Comparison of ENCODE assay signal across 26 cellular contexts in the genomic region with DNA sequence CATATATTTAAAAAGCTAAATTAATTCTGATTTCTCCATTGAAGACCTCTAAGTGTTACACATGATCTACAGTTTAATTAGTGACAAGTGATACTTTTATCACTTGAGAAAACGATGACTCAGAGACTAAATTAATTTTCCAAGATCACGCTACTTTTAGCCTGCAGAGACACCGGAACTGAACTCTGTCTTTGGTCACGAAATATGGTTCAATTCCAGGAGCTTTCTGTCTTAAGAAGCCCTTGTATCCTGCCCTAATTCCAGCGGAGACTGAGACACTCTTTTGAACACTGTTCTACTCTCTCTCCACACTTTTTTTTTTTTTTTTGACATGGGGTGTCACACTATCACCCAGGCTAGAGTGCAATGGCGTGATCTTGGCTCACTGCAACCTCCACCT.
DNase-seq lines count a peak whose midpoint lies in the region; ATAC-seq, FAIRE-seq and TF ChIP-seq lines count a peak whose summit lies in the region.
"Had no signal": no experiment of that assay in that cellular context is flagged by ENCODE, and none has a peak within 500 bp of the region (broad histone marks: within the 10 kb centered on the region; RNA-seq: fewer than 3 reads in every experiment).

No MANE protein-coding gene starts in this region.

- BruUV-seq in endothelial cell of umbilical vein (replicated peaks; lab: Mats Ljungman, UMichigan) = no TSS peak

- CTCF ChIA-PET in T-cell (lab: Charles Lee) (no interaction called here), endothelial cell of umbilical vein (lab: Charles Lee) (interaction anchor here (1.4 to 3.0 kb wide), 2 partner anchors 123 to 147 kb away, joined by 3 to 11 read pairs; no protein-coding TSS in a partner anchor)

- H3K27ac ChIP-seq in left ventricle myocardium inferior (replicated peaks) = peak overlapping the region; percentile 76
- no peak overlapping the region for H3K27ac ChIP-seq in right atrium auricular region
- H3K27ac ChIP-seq in endothelial cell of umbilical vein (ENCODE audit: insufficient read depth, low read depth, low read length) = no peak overlapping the region
- H3K27ac ChIP-seq: gastroesophageal sphincter, parathyroid adenoma, sigmoid colon, thyroid gland had no signal

- POLR2A ChIA-PET in T-cell (lab: Charles Lee) (interaction anchor here in 1 of 2 donors (0.7 kb wide), 1 partner anchor 10 kb away, joined by 7 read pairs; no protein-coding TSS in a partner anchor), endothelial cell of umbilical vein (lab: Charles Lee) (no interaction called here)

- H2AFZ ChIP-seq in endothelial cell of umbilical vein (ENCODE audit: low read depth, low read length) = no peak overlapping the region
- H2AFZ ChIP-seq: parathyroid adenoma had no signal

- H3K4me3 Mint-ChIP-seq in T-cell (peak overlapping the region in 1 of 3 donors; percentile 63), osteocyte (ENCODE audit: unreplicated experiment) (no peak overlapping the region)
- H3K4me3 Mint-ChIP-seq: H9, WTC11 had no signal

- H3K27me3 Mint-ChIP-seq in T-cell (no peaks in the 10 kb centered on the region), osteocyte (ENCODE audit: unreplicated experiment) (no peaks in the 10 kb centered on the region)

- intact Hi-C loops in left ventricle myocardium inferior (cut with micrococcal nuclease) (no loop called here), endothelial cell of umbilical vein (cut with micrococcal nuclease) (no loop called here)

- H3K4me1 ChIP-seq in left ventricle myocardium inferior (peaks cover 96% of the 10 kb centered on the region), right atrium auricular region (peaks cover 0 to 68% of the 10 kb centered on the region in 2 donors), endothelial cell of umbilical vein (ENCODE audit: control insufficient read depth, extremely low read depth, insufficient read depth, low read length) (peaks cover 25% of the 10 kb centered on the region)
- H3K4me1 ChIP-seq: parathyroid adenoma had no signal

- H3K9me1 ChIP-seq in endothelial cell of umbilical vein (replicated peaks; ENCODE audit: control insufficient read depth, extremely low read depth, insufficient read depth, low read length) = no peaks in the 10 kb centered on the region

- no peak overlapping the region for H3K9ac ChIP-seq in endothelial cell of umbilical vein (replicated peaks; ENCODE audit: extremely low read depth, insufficient read depth, low read length)
- H3K9ac ChIP-seq: parathyroid adenoma had no signal

- H3K4me1 Mint-ChIP-seq in T-cell (peaks cover 60 to 78% (median 63%) of the 10 kb centered on the region in 3 donors), osteocyte (ENCODE audit: unreplicated experiment) (peaks cover 37% of the 10 kb centered on the region)

- H3K27ac Mint-ChIP-seq in T-cell (peak overlapping the region; percentile 94 to 95), osteocyte (ENCODE audit: unreplicated experiment) (no peak overlapping the region)

- H3K36me3 ChIP-seq in left ventricle myocardium inferior (peaks cover 28% of the 10 kb centered on the region), right atrium auricular region (peaks cover 32% of the 10 kb centered on the region), endothelial cell of umbilical vein (ENCODE audit: control insufficient read depth in 2 of 2, extremely low read depth in 1 of 2, insufficient read depth in 2 of 2, low read length in 2 of 2) (peaks cover 5 to 12% of the 10 kb centered on the region in 2 experiments)
- H3K36me3 ChIP-seq: thyroid gland had no signal

- DNase-seq in left ventricle myocardium inferior = no peak
- DNase-seq in right atrium auricular region (ENCODE audit: low spot score) = no peak
- DNase-seq in T-cell = no peak
- DNase-seq in endothelial cell of umbilical vein (ENCODE audit: low read depth, low spot score) = no peak
- no peak for DNase-seq in osteocyte (ENCODE audit: extremely low spot score, unreplicated experiment)
- DNase-seq in NCI-H82 treated with DMSO at 0.1 percent for 48 hours (lab: John Stamatoyannopoulos, UW; ENCODE audit: unreplicated experiment) = no peak
- DNase-seq: activated effector memory CD4-positive, alpha-beta T cell treated with Interleukin-2 at 50 U/mL for 16 hours; aorta; caudate nucleus; DND-41; H9; mammary epithelial cell; NCI-H146; NCI-H2171; NCI-H69; OCI-M1; SIG-M5; sigmoid colon; stimulated activated naive CD4-positive, alpha-beta T cell; T-helper 2 cell; thyroid gland had no signal

- no peak for TF ChIP-seq CTCF in left ventricle myocardium inferior (IDR thresholded peaks at IDR 0.05; ENCODE audit: borderline replicate concordance)
- TF ChIP-seq CTCF in right atrium auricular region (IDR thresholded peaks at IDR 0.05) = no peak
- TF ChIP-seq CTCF in endothelial cell of umbilical vein (IDR thresholded peaks at IDR 0.05; ENCODE audit: extremely low read depth in 1 of 2, insufficient read depth in 1 of 2, low read depth in 1 of 2, low read length in 2 of 2) = no peak
- TF ChIP-seq CTCF in osteocyte (IDR thresholded peaks at IDR 0.05) = no peak

- TF ChIP-seq POLR2A in endothelial cell of umbilical vein (IDR thresholded peaks at IDR 0.05; ENCODE audit: low read depth, low read length) = no peak

- dilution Hi-C loops in endothelial cell of umbilical vein (cut with MboI; ENCODE audit: extremely low pct_ligation_motif_present, low sequenced_read_pairs) = no loop called here

- H3K79me2 ChIP-seq in endothelial cell of umbilical vein (ENCODE audit: control insufficient read depth, insufficient read depth, low read length) = no peaks in the 10 kb centered on the region

- H3K27me3 ChIP-seq in left ventricle myocardium inferior (ENCODE audit: low read depth) = no peaks in the 10 kb centered on the region
- H3K27me3 ChIP-seq in right atrium auricular region = no peaks in the 10 kb centered on the region
- H3K27me3 ChIP-seq in endothelial cell of umbilical vein (ENCODE audit: control insufficient read depth in 2 of 2, insufficient read depth in 2 of 2, low read length in 2 of 2) = no peaks in the 10 kb centered on the region
- H3K27me3 ChIP-seq: gastroesophageal sphincter, sigmoid colon, thyroid gland had no signal

- no peak for ATAC-seq in T-cell (replicated peaks in 1 of 4)
- no peak for ATAC-seq in activated CD4-positive, CD25-positive, alpha-beta regulatory T cell treated with anti-CD3 and anti-CD28 coated beads, Interleukin-2, amount 50 U/mL, for 24 hours
- ATAC-seq: esophagus mucosa, gastroesophageal sphincter, WTC11 had no signal

- H3K4me3 ChIP-seq in left ventricle myocardium inferior (no peak overlapping the region), right atrium auricular region (no peak overlapping the region), endothelial cell of umbilical vein (replicated peaks in 1 of 3; ENCODE audit: insufficient read depth in 1 of 3, low read depth in 1 of 3, low read length in 3 of 3) (no peak overlapping the region)
- H3K4me3 ChIP-seq: gastroesophageal sphincter, sigmoid colon, thyroid gland had no signal

- no peaks in the 10 kb centered on the region for H3K9me3 ChIP-seq in left ventricle myocardium inferior (replicated peaks)
- no peaks in the 10 kb centered on the region for H3K9me3 ChIP-seq in right atrium auricular region
- no peaks in the 10 kb centered on the region for H3K9me3 ChIP-seq in endothelial cell of umbilical vein (replicated peaks; ENCODE audit: control insufficient read depth, insufficient read depth, low read length)
- H3K9me3 ChIP-seq: gastroesophageal sphincter, sigmoid colon, thyroid gland had no signal

- no peaks in the 10 kb centered on the region for H3K9me3 Mint-ChIP-seq in T-cell
- H3K9me3 Mint-ChIP-seq in osteocyte (ENCODE audit: unreplicated experiment) = no peaks in the 10 kb centered on the region
- H3K9me3 Mint-ChIP-seq: H9, WTC11 had no signal

- peaks cover 58% of the 10 kb centered on the region for H3K36me3 Mint-ChIP-seq in T-cell
- H3K36me3 Mint-ChIP-seq in osteocyte (ENCODE audit: unreplicated experiment) = peaks cover 44% of the 10 kb centered on the region

- no peak overlapping the region for H3K4me2 ChIP-seq in endothelial cell of umbilical vein (ENCODE audit: insufficient read depth, low read length)

- FAIRE-seq in endothelial cell of umbilical vein (lab: Jason Lieb, UNC) = peak; percentile 28

- H4K20me1 ChIP-seq in endothelial cell of umbilical vein (replicated peaks; ENCODE audit: control insufficient read depth, extremely low read depth, insufficient read depth, low read length) = no peaks in the 10 kb centered on the region

TF ChIP-seq in endothelial cell of umbilical vein, 7 proteins besides CTCF, POLR2A, EP300 and RAD21:
- TF ChIP-seq GATA2 (IDR thresholded peaks at IDR 0.05; ENCODE audit: insufficient read depth, insufficient read length, low read depth, low read length) (no peak), MAX (IDR thresholded peaks at IDR 0.05; ENCODE audit: insufficient read depth, insufficient read length) (no peak), FOS (IDR thresholded peaks at IDR 0.05; ENCODE audit: borderline replicate concordance, insufficient read depth, low read length) (no peak)
TF ChIP-seq in endothelial cell of umbilical vein: peak in this region for 0.
